ENCODE assay signal across 8 cellular contexts in genomic region chr5:69492391-69493234, GRCh38. TPM values are rescaled to one million over a fixed set of nuclear protein-coding genes. Genes with fewer than 3 reads are reported as not detected.
DNase-seq lines count a peak whose midpoint lies in the region; ATAC-seq, FAIRE-seq and TF ChIP-seq lines count a peak whose summit lies in the region.

A gene with protein sequence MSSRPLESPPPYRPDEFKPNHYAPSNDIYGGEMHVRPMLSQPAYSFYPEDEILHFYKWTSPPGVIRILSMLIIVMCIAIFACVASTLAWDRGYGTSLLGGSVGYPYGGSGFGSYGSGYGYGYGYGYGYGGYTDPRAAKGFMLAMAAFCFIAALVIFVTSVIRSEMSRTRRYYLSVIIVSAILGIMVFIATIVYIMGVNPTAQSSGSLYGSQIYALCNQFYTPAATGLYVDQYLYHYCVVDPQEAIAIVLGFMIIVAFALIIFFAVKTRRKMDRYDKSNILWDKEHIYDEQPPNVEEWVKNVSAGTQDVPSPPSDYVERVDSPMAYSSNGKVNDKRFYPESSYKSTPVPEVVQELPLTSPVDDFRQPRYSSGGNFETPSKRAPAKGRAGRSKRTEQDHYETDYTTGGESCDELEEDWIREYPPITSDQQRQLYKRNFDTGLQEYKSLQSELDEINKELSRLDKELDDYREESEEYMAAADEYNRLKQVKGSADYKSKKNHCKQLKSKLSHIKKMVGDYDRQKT (plus strand): TSS chr5:69492790. CDS start chr5:69504245, 11,455 bp downstream.

- H3K9me3 Mint-ChIP-seq in natural killer cell treated with Interleukin-12 subunit alpha and Interleukin-12 subunit beta and Interleukin-15 and Interleukin-18, amount 100 ng/mL, for 72 hours = no peaks in the 10 kb centered on the region

- TF ChIP-seq POLR2A in H54 (IDR thresholded peaks at IDR 0.05; ENCODE audit: low read depth, low read length) = no peak

- H3K4me2 ChIP-seq in fibroblast of lung (ENCODE audit: extremely low read depth, insufficient read depth, low read length) = peak within 1 kb of the TSS; percentile 95

- peak within 1 kb of the TSS; percentile 60 to 64 (median 62) for H3K4me3 ChIP-seq in fibroblast of lung (replicated peaks in 1 of 4; ENCODE audit: control extremely low read depth in 1 of 4, insufficient read depth in 1 of 4, low read depth in 3 of 4, low read length in 4 of 4)

- no peak for FAIRE-seq in H54 (lab: Jason Lieb, UNC)
- no peak for FAIRE-seq in RCC 7860 (lab: Jason Lieb, UNC)

- peak within 1 kb of the TSS; percentile 70 for H2AFZ ChIP-seq in fibroblast of lung (ENCODE audit: low read length)

- no peaks in the 10 kb centered on the region for H3K9me3 ChIP-seq in ES-I3 (ENCODE audit: control insufficient read depth, insufficient read depth, low read length)
- H3K9me3 ChIP-seq in fibroblast of lung (ENCODE audit: control insufficient read depth, insufficient read depth, low read depth, low read length) = no peaks in the 10 kb centered on the region

- no peak for TF ChIP-seq CTCF in fibroblast of lung (conservative IDR thresholded peaks at IDR 0.05 in 1 of 2, IDR thresholded peaks at IDR 0.05 in 1 of 2; ENCODE audit: low read depth in 1 of 2, low read length in 2 of 2)

- H3K27me3 ChIP-seq in fibroblast of lung (ENCODE audit: control insufficient read depth, insufficient read depth, low read length) = peaks cover 34% of the 10 kb centered on the region

- H4K20me1 ChIP-seq in fibroblast of lung (ENCODE audit: control insufficient read depth, extremely low read depth, insufficient read depth, low read length) = no peaks in the 10 kb centered on the region

- peaks cover 31% of the 10 kb centered on the region for H3K4me1 ChIP-seq in ES-I3 (ENCODE audit: insufficient read depth, low read length)
- peaks cover 8% of the 10 kb centered on the region for H3K4me1 ChIP-seq in fibroblast of lung (ENCODE audit: control insufficient read depth, extremely low read depth, insufficient read depth, low read length)

- no peak within 1 kb of the TSS for H3K27ac ChIP-seq in fibroblast of lung (ENCODE audit: insufficient read depth, low read length)

- DNase-seq in H54 (ENCODE audit: insufficient read length, low spot score) = peak; percentile 69
- DNase-seq in NCI-H146 (lab: John Stamatoyannopoulos, UW) = peak; percentile 92
- DNase-seq in activated CD4-positive, alpha-beta T cell treated with anti-CD3 and anti-CD28 coated beads, Interleukin-2, amount 50 U/mL, for 48 hours = peak; percentile 21 to 37
- DNase-seq in fibroblast of lung (ENCODE audit: low read depth in 2 of 2) = peak in 1 of 2 donors; percentile 30
- DNase-seq in natural killer cell treated with Interleukin-12 subunit alpha and Interleukin-12 subunit beta and Interleukin-15 and Interleukin-18, amount 100 ng/mL, for 72 hours (ENCODE audit: low spot score) = no peak
- no peak for DNase-seq in T1000 (lab: John Stamatoyannopoulos, UW)
- DNase-seq in RCC 7860 (ENCODE audit: low spot score) = no peak

- peak within 1 kb of the TSS; percentile 81 for H3K9ac ChIP-seq in ES-I3 (ENCODE audit: low read depth, low read length)
- peak within 1 kb of the TSS; percentile 23 for H3K9ac ChIP-seq in fibroblast of lung (ENCODE audit: insufficient read depth, low read length)

- H3K36me3 ChIP-seq in ES-I3 (ENCODE audit: insufficient read depth, low read length) (no peaks in the 10 kb centered on the region), fibroblast of lung (ENCODE audit: control insufficient read depth, insufficient read depth, low read length) (no peaks in the 10 kb centered on the region)

- H3K4me1 Mint-ChIP-seq in natural killer cell treated with Interleukin-12 subunit alpha and Interleukin-12 subunit beta and Interleukin-15 and Interleukin-18, amount 100 ng/mL, for 72 hours (ENCODE audit: low read depth in 2 of 2) = no peaks in the 10 kb centered on the region

- peaks cover 27 to 40% of the 10 kb centered on the region in 2 donors for H3K27me3 Mint-ChIP-seq in natural killer cell treated with Interleukin-12 subunit alpha and Interleukin-12 subunit beta and Interleukin-15 and Interleukin-18, amount 100 ng/mL, for 72 hours

- no peak within 1 kb of the TSS for H3K27ac Mint-ChIP-seq in natural killer cell treated with Interleukin-12 subunit alpha and Interleukin-12 subunit beta and Interleukin-15 and Interleukin-18, amount 100 ng/mL, for 72 hours

- H3K36me3 Mint-ChIP-seq in natural killer cell treated with Interleukin-12 subunit alpha and Interleukin-12 subunit beta and Interleukin-15 and Interleukin-18, amount 100 ng/mL, for 72 hours = no peaks in the 10 kb centered on the region

- peak; percentile 54 to 58 for ATAC-seq in natural killer cell treated with Interleukin-12 subunit alpha and Interleukin-12 subunit beta and Interleukin-15 and Interleukin-18, amount 100 ng/mL, for 72 hours

- H3K4me3 Mint-ChIP-seq in natural killer cell treated with Interleukin-12 subunit alpha and Interleukin-12 subunit beta and Interleukin-15 and Interleukin-18, amount 100 ng/mL, for 72 hours = peak within 1 kb of the TSS; percentile 36

- H3K79me2 ChIP-seq in fibroblast of lung (ENCODE audit: control insufficient read depth, insufficient read depth, low read length) = no peaks in the 10 kb centered on the region

RNA-seq across cellular contexts. Expression of the gene that starts here (rescaled TPM):
- total RNA-seq in fibroblast of lung = 2.3 and 7.8 TPM in 2 replicates
- polyA plus RNA-seq in fibroblast of lung = 2.7 and 3.1 TPM in 2 replicates
- 1.1 and 1.3 TPM in 2 replicates for polyA plus RNA-seq in fibroblast of lung (2012)
- polyA minus RNA-seq in fibroblast of lung (ENCODE audit: low replicate concordance) = 0.07 and 2.1 TPM in 2 replicates
- total RNA-seq in natural killer cell treated with Interleukin-12 subunit alpha and Interleukin-12 subunit beta and Interleukin-15 and Interleukin-18, amount 100 ng/mL, for 72 hours = under 1 TPM; 0.48 to 0.67 TPM

Comparison
In these comparisons a context has a peak if more than half of its experiments do, and no peak if none do; other contexts are left out.
1. Peak in ATAC-seq in natural killer cell treated with Interleukin-12 subunit alpha and Interleukin-12 subunit beta and Interleukin-15 and Interleukin-18, amount 100 ng/mL, for 72 hours; RNA of the gene not detected or under 1 TPM.
2. DNase-seq: peak in H54 (single experiment), NCI-H146 (single experiment) and activated CD4-positive, alpha-beta T cell treated with anti-CD3 and anti-CD28 coated beads, Interleukin-2, amount 50 U/mL, for 48 hours (2 of 2); none in natural killer cell treated with Interleukin-12 subunit alpha and Interleukin-12 subunit beta and Interleukin-15 and Interleukin-18, amount 100 ng/mL, for 72 hours (single experiment), T1000 (single experiment) and RCC 7860 (single experiment).